22 cellular contexts compared by ENCODE assay signal in the genomic region with DNA sequence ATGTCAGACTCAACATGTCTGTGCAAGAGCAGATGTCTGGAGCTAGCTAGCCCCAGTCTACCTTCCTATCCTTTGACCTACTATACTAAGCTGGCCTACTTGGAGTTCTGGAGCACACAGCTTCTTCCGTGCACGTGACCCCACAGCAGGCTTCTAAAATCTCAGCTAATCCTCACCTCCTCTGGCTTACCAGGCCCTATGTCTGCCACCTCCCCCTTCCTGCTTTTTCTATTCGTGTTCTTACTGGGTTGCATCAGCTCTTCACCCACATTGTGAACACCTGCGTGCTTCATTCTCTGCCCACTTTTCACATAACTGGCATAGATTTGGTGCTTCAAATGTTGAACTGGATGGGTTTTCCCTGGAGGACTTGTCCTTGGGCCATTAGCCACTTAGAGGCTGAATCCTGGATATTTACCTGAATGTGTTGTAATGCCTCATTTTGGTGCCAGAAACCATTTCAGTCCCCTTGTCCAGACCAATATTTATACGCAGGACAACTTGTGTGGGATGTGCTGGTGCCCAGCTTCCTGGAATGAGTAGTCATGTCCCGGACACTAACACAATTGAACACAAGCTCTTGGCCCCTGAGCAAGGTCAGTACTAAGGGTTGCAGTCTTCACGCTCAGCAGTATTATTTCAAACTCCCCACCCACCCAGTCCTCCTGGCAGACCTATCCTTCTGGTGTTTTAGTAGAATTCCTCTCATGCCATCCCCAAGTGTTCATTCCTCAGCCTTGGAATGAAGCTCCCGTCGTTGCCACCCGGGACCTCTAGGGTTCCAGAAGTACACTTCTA. TPM values are rescaled to one million over a fixed set of nuclear protein-coding genes. Genes with fewer than 3 reads are reported as not detected.
DNase-seq lines count a peak whose midpoint lies in the region; TF ChIP-seq lines count a peak whose summit lies in the region.
"Had no signal": no experiment of that assay in that cellular context is flagged by ENCODE, and none has a peak within 500 bp of the region (broad histone marks: within the 10 kb centered on the region; RNA-seq: fewer than 3 reads in every experiment).

No MANE protein-coding gene starts in this region.

- POLR2A ChIA-PET in GM10248 (lab: Yijun Ruan, JAX) = no interaction called here

- peak overlapping the region; percentile 74 for H3K27ac ChIP-seq in OCI-LY1 (ENCODE audit: low read depth, low read length, poor library complexity, severe bottlenecking)
- H3K27ac ChIP-seq: 22Rv1, dorsolateral prefrontal cortex, heart left ventricle, sigmoid colon, SJCRH30 had no signal

- no peaks in the 10 kb centered on the region for H3K79me2 ChIP-seq in OCI-LY1 (ENCODE audit: insufficient read depth, low read length)

- no peaks in the 10 kb centered on the region for H4K20me1 ChIP-seq in OCI-LY1 (ENCODE audit: insufficient read depth, low read length)

- peaks cover 70% of the 10 kb centered on the region for H3K4me1 ChIP-seq in OCI-LY1 (ENCODE audit: insufficient read depth, low read length, severe bottlenecking)
- H3K4me1 ChIP-seq: sigmoid colon, SJCRH30 had no signal

- DNase-seq in NCI-H2107 treated with DMSO at 0.1 percent for 48 hours (lab: John Stamatoyannopoulos, UW; ENCODE audit: unreplicated experiment) (peak; percentile 37), NCI-H2107 (lab: John Stamatoyannopoulos, UW) (no peak), kidney glomerular epithelial cell (lab: John Stamatoyannopoulos, UW) (peak; percentile 0), posterior vena cava (ENCODE audit: low spot score) (peak; percentile 32), cortex of kidney (lab: John Stamatoyannopoulos, UW) (no peak), GM10248 (ENCODE audit: extremely low spot score) (no peak)
- DNase-seq in activated CD4-positive, alpha-beta T cell treated with anti-CD3 and anti-CD28 coated beads for 48 hours = no peak
- DNase-seq: aorta; CD4-positive, alpha-beta memory T cell; DMS 273 treated with DMSO at 0.1 percent for 48 hours; dorsolateral prefrontal cortex; NCI-H1105 treated with DMSO at 0.1 percent for 48 hours; NCI-H2029 treated with DMSO at 0.1 percent for 48 hours; NCI-H446 treated with DMSO at 0.1 percent for 48 hours; posterior cingulate gyrus; sigmoid colon; SJCRH30; T-cell had no signal

- H3K4me2 ChIP-seq in OCI-LY1 (ENCODE audit: low read length) = no peak overlapping the region

- H3K4me3 ChIP-seq in OCI-LY1 (ENCODE audit: low read depth, low read length, poor library complexity, severe bottlenecking) = no peak overlapping the region
- H3K4me3 ChIP-seq: dorsolateral prefrontal cortex, heart left ventricle, Peyer's patch, sigmoid colon, SJCRH30 had no signal

- intact Hi-C loops in posterior vena cava (cut with DNase I) = no loop called here

- CTCF ChIA-PET in GM10248 (lab: Yijun Ruan, JAX) = interaction anchor here (1.3 to 1.9 kb wide), 3 partner anchors 9 to 36 kb away, joined by 3 to 6 read pairs (median 4); no protein-coding TSS in a partner anchor

- H3K9me3 ChIP-seq in OCI-LY1 (ENCODE audit: low read length) = no peaks in the 10 kb centered on the region
- H3K9me3 ChIP-seq: heart left ventricle, Peyer's patch, sigmoid colon, SJCRH30 had no signal

- H2AFZ ChIP-seq in OCI-LY1 (ENCODE audit: low read length) = no peak overlapping the region

- TF ChIP-seq CTCF in OCI-LY1 (IDR thresholded peaks at IDR 0.05; ENCODE audit: low read length) = no peak
- TF ChIP-seq CTCF in GM10248 (IDR thresholded peaks at IDR 0.05; ENCODE audit: control extremely low read depth, extremely low read depth, low read depth, missing control alignments) = no peak

- H3K9me2 ChIP-seq in OCI-LY1 (ENCODE audit: low read depth, low read length) = no peaks in the 10 kb centered on the region

- H3F3A ChIP-seq in OCI-LY1 (ENCODE audit: insufficient read depth, low read length) = no peaks in the 10 kb centered on the region

- no peaks in the 10 kb centered on the region for H3K27me3 ChIP-seq in OCI-LY1 (ENCODE audit: insufficient read depth, low read length)
- H3K27me3 ChIP-seq: heart left ventricle, Peyer's patch, sigmoid colon, SJCRH30 had no signal

- H3K9ac ChIP-seq in OCI-LY1 (ENCODE audit: low read length) = no peak overlapping the region

- no peaks in the 10 kb centered on the region for H3K36me3 ChIP-seq in OCI-LY1 (ENCODE audit: insufficient read depth, low read length)
- H3K36me3 ChIP-seq: heart left ventricle, Peyer's patch, sigmoid colon, SJCRH30 had no signal

RNA-seq across cellular contexts. Expression of a gene that starts 24.0 kb away (rescaled TPM):
- 10 to 100 TPM in 1 of 2 donors, 1 to 10 TPM in 1; 3.6 to 12.4 TPM for total RNA-seq in posterior vena cava

Comparison
In these comparisons a context has a peak if more than half of its experiments do, and no peak if none do; other contexts are left out.
1. DNase-seq: peak in NCI-H2107 treated with DMSO at 0.1 percent for 48 hours (single experiment), kidney glomerular epithelial cell (single experiment) and posterior vena cava (single experiment); none in NCI-H2107 (single experiment), activated CD4-positive, alpha-beta T cell treated with anti-CD3 and anti-CD28 coated beads for 48 hours (single experiment), cortex of kidney (single experiment) and GM10248 (single experiment).